In the genomic region with DNA sequence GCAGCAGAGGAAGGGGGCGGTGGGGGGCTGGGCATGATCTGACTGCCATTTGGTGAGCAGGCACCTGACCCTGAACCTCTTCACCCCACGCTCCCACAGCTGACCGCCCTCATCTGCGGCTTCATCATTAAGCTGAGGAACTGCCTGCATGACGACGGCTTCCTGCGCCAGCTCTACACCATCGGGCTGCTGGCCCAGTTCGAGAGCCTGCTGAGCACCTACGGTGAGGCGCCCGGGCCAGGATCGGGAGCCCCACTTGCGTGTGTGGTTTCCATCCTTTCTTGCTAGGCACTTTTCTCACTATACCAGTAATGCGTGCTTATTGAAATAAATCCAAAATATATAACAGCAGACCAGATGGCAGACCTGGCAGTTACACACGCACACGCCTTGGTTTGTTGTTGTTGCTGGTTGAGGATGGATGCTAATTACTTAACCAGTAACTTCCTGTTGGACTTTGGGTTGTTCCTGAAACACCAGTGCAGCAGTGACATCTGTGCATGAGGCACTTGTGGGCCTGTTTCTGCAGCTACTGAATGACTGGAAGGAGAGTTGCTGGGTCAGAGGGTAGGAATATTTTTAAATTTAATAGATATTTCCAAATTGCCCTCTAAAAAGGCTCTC, we compare ENCODE assay signal across 30 cellular contexts. TPM values are rescaled to one million over a fixed set of nuclear protein-coding genes. Genes with fewer than 3 reads are reported as not detected.
DNase-seq lines count a peak whose midpoint lies in the region; ATAC-seq and TF ChIP-seq lines count a peak whose summit lies in the region.
"Had no signal": no experiment of that assay in that cellular context is flagged by ENCODE, and none has a peak within 500 bp of the region (broad histone marks: within the 10 kb centered on the region; RNA-seq: fewer than 3 reads in every experiment).

No MANE protein-coding gene starts in this region.

- no peak for TF ChIP-seq CTCF in right atrium auricular region (IDR thresholded peaks at IDR 0.05)

- peak overlapping the region; percentile 50 for H3K27ac Mint-ChIP-seq in activated T-helper 17 cell treated with anti-CD3 and anti-CD28 coated beads, Interleukin-2, amount 50 U/mL, for 72 hours
- peak overlapping the region; percentile 67 for H3K27ac Mint-ChIP-seq in stimulated activated effector memory CD8-positive, alpha-beta T cell treated with anti-CD3 and anti-CD28 coated beads, Interleukin-12 subunit alpha, Interleukin-12 subunit beta, amount 100 ng/mL, for 72 hours
- H3K27ac Mint-ChIP-seq: mesothelial cell of epicardium, T-helper 17 cell had no signal

- H3K27ac ChIP-seq in right atrium auricular region, result no peak overlapping the region
- H3K27ac ChIP-seq: epithelial cell of prostate, thyroid gland had no signal

- no peaks in the 10 kb centered on the region for H3K9me3 Mint-ChIP-seq in activated T-helper 17 cell treated with anti-CD3 and anti-CD28 coated beads, Interleukin-2, amount 50 U/mL, for 72 hours
- H3K9me3 Mint-ChIP-seq in stimulated activated effector memory CD8-positive, alpha-beta T cell treated with anti-CD3 and anti-CD28 coated beads, Interleukin-12 subunit alpha, Interleukin-12 subunit beta, amount 100 ng/mL, for 72 hours, result no peaks in the 10 kb centered on the region
- H3K9me3 Mint-ChIP-seq: mesothelial cell of epicardium had no signal

- no peaks in the 10 kb centered on the region for H3K27me3 ChIP-seq in right atrium auricular region
- H3K27me3 ChIP-seq: BE2C, thyroid gland had no signal

- ATAC-seq in activated T-helper 17 cell treated with anti-CD3 and anti-CD28 coated beads, Interleukin-2, amount 50 U/mL, for 72 hours (replicated peaks), result no peak
- ATAC-seq in stimulated activated effector memory CD8-positive, alpha-beta T cell treated with anti-CD3 and anti-CD28 coated beads, Interleukin-12 subunit alpha, Interleukin-12 subunit beta, amount 100 ng/mL, for 72 hours, result no peak
- ATAC-seq: activated CD8-positive, alpha-beta T cell treated with anti-CD3 and anti-CD28 coated beads, Interleukin-2, amount 10 ng/mL, durations not matched to agents 7 days and 5 days; naive thymus-derived CD4-positive, alpha-beta T cell; sciatic nerve; T-helper 17 cell had no signal

- H3K4me3 ChIP-seq in right atrium auricular region, result no peak overlapping the region
- H3K4me3 ChIP-seq in Jurkat, Clone E6-1 (ENCODE audit: low read length), result no peak overlapping the region
- H3K4me3 ChIP-seq: thyroid gland had no signal

- intact Hi-C loops in cardiac septum (cut with DNase I), result loop anchor here (5.0 to 10.0 kb wide), 2 partner anchors 43 to 150 kb away; a partner anchor contains a TSS

- H3K4me1 Mint-ChIP-seq in activated T-helper 17 cell treated with anti-CD3 and anti-CD28 coated beads, Interleukin-2, amount 50 U/mL, for 72 hours, result peaks cover 5% of the 10 kb centered on the region
- peaks cover 24% of the 10 kb centered on the region for H3K4me1 Mint-ChIP-seq in stimulated activated effector memory CD8-positive, alpha-beta T cell treated with anti-CD3 and anti-CD28 coated beads, Interleukin-12 subunit alpha, Interleukin-12 subunit beta, amount 100 ng/mL, for 72 hours

- H3K36me3 ChIP-seq in right atrium auricular region, result peaks cover 46% of the 10 kb centered on the region
- H3K36me3 ChIP-seq: BE2C had no signal

- H3K4me3 Mint-ChIP-seq in activated T-helper 17 cell treated with anti-CD3 and anti-CD28 coated beads, Interleukin-2, amount 50 U/mL, for 72 hours, result no peak overlapping the region
- no peak overlapping the region for H3K4me3 Mint-ChIP-seq in stimulated activated effector memory CD8-positive, alpha-beta T cell treated with anti-CD3 and anti-CD28 coated beads, Interleukin-12 subunit alpha, Interleukin-12 subunit beta, amount 100 ng/mL, for 72 hours
- H3K4me3 Mint-ChIP-seq: activated CD8-positive, alpha-beta T cell treated with anti-CD3 and anti-CD28 coated beads, Interleukin-2, amount 10 ng/mL, durations not matched to agents 7 days and 5 days; activated naive CD8-positive, alpha-beta T cell; mesothelial cell of epicardium; naive thymus-derived CD4-positive, alpha-beta T cell; T-helper 17 cell had no signal

- peaks cover 94% of the 10 kb centered on the region for H3K36me3 Mint-ChIP-seq in activated T-helper 17 cell treated with anti-CD3 and anti-CD28 coated beads, Interleukin-2, amount 50 U/mL, for 72 hours (ENCODE audit: low read depth)
- peaks cover 92% of the 10 kb centered on the region for H3K36me3 Mint-ChIP-seq in stimulated activated effector memory CD8-positive, alpha-beta T cell treated with anti-CD3 and anti-CD28 coated beads, Interleukin-12 subunit alpha, Interleukin-12 subunit beta, amount 100 ng/mL, for 72 hours
- H3K36me3 Mint-ChIP-seq: activated naive CD8-positive, alpha-beta T cell had no signal

- no peaks in the 10 kb centered on the region for H3K9me3 ChIP-seq in right atrium auricular region
- H3K9me3 ChIP-seq: BE2C, thyroid gland had no signal

- DNase-seq in cardiac septum (ENCODE audit: low spot score) (peak; percentile 69), right atrium auricular region (ENCODE audit: low spot score) (no peak), UCSD-AML1 (lab: John Stamatoyannopoulos, UW; ENCODE audit: unreplicated experiment) (no peak), anterior cingulate cortex (lab: John Stamatoyannopoulos, UW) (no peak)
- DNase-seq in Jurkat, Clone E6-1 (ENCODE audit: low read depth, low spot score), result peak; percentile 58
- DNase-seq in stimulated activated effector memory CD8-positive, alpha-beta T cell treated with anti-CD3 and anti-CD28 coated beads, Interleukin-12 subunit alpha, Interleukin-12 subunit beta, amount 100 ng/mL, for 72 hours (ENCODE audit: low spot score in 2 of 2), result no peak
- DNase-seq: ACHN; activated CD4-positive, alpha-beta T cell treated with anti-CD3 and anti-CD28 coated beads for 4 hours; activated CD8-positive, alpha-beta T cell treated with anti-CD3 and anti-CD28 coated beads, Interleukin-2, amount 10 ng/mL, durations not matched to agents 7 days and 5 days; activated T-cell treated with anti-CD3 and anti-CD28 coated beads for 4 hours; aorta; BE2C; cortex of kidney; effector memory CD4-positive, alpha-beta T cell; Karpas-422; naive thymus-derived CD4-positive, alpha-beta T cell; NCI-H1417; NCI-H2081; NCI-H345; NCI-H748 treated with DMSO at 0.1 percent for 48 hours; RPMI8226; stimulated activated CD4-positive, alpha-beta T cell treated with anti-CD3 and anti-CD28 coated beads, Interleukin-12 subunit alpha, Interleukin-12 subunit beta, amount 100 ng/mL, for 4 hours; stimulated activated CD4-positive, alpha-beta T cell treated with anti-CD3 and anti-CD28 coated beads, Interleukin-2, amount 100 ng/mL, for 48 hours; T-helper 17 cell; thyroid gland had no signal

- peaks cover 0 to 45% of the 10 kb centered on the region in 2 donors for H3K4me1 ChIP-seq in right atrium auricular region
- H3K4me1 ChIP-seq: BE2C had no signal

- no peaks in the 10 kb centered on the region for H3K27me3 Mint-ChIP-seq in activated T-helper 17 cell treated with anti-CD3 and anti-CD28 coated beads, Interleukin-2, amount 50 U/mL, for 72 hours
- H3K27me3 Mint-ChIP-seq: activated naive CD8-positive, alpha-beta T cell; naive thymus-derived CD4-positive, alpha-beta T cell; T-helper 17 cell had no signal

RNA-seq across cellular contexts. Expression of a gene that starts 43.7 kb away (rescaled TPM):
- total RNA-seq in cardiac septum (28.3 TPM), right atrium auricular region (10 to 100 TPM; 19.8 to 22.3 TPM)
- polyA plus RNA-seq in Jurkat, Clone E6-1 (2012; ENCODE audit: insufficient read depth, insufficient read length), result 41.6 TPM
- 10 to 100 TPM; 22.9 to 25.2 TPM for total RNA-seq in activated T-helper 17 cell treated with anti-CD3 and anti-CD28 coated beads, Interleukin-2, amount 50 U/mL, for 72 hours

RNA-seq across cellular contexts. Expression of a gene that starts 43.7 kb away (rescaled TPM):
- total RNA-seq in cardiac septum (27.9 TPM), right atrium auricular region (10 to 100 TPM; 30.4 to 35.3 TPM)
- 44.8 TPM for polyA plus RNA-seq in Jurkat, Clone E6-1 (2012; ENCODE audit: insufficient read depth, insufficient read length)
- total RNA-seq in activated T-helper 17 cell treated with anti-CD3 and anti-CD28 coated beads, Interleukin-2, amount 50 U/mL, for 72 hours, result 10 to 100 TPM; 19.5 to 26.0 TPM

Comparison
In these comparisons a context has a peak if more than half of its experiments do, and no peak if none do; other contexts are left out.
1. DNase-seq: peak in cardiac septum (single experiment) and Jurkat, Clone E6-1 (single experiment); none in right atrium auricular region (single experiment), stimulated activated effector memory CD8-positive, alpha-beta T cell treated with anti-CD3 and anti-CD28 coated beads, Interleukin-12 subunit alpha, Interleukin-12 subunit beta, amount 100 ng/mL, for 72 hours (0 of 2), UCSD-AML1 (single experiment) and anterior cingulate cortex (0 of 58).